ENCODE assay signal across 10 cellular contexts in genomic region chr3:158789592-158789991, GRCh38. TPM values are rescaled to one million over a fixed set of nuclear protein-coding genes. Genes with fewer than 3 reads are reported as not detected.
DNase-seq lines count a peak whose midpoint lies in the region; ATAC-seq, FAIRE-seq and TF ChIP-seq lines count a peak whose summit lies in the region.
"Had no signal": no experiment of that assay in that cellular context is flagged by ENCODE, and none has a peak within 500 bp of the region (broad histone marks: within the 10 kb centered on the region; RNA-seq: fewer than 3 reads in every experiment).

No MANE protein-coding gene starts in this region.

- WGBS in H1 (ENCODE audit: extremely low coverage in 1 of 2, insufficient coverage in 1 of 2, insufficient read length in 1 of 2, insufficient replicate concordance in 2 of 2, low coverage in 1 of 2, low lambda C conversion rate in 2 of 2, missing lambda C conversion rate in 1 of 2), 2 experiments, result 100% methylated on average over 1 of the region's 1 CpG; no CpG with 5 or more reads in 1 of the 2 experiments
- 83 to 100% (median 86%) methylated on average over 1 of the region's 1 CpG for WGBS in small intestine, 3 donors

- TF ChIP-seq POLR2A in H1 (IDR thresholded peaks at IDR 0.05; ENCODE audit: control extremely low read depth in 1 of 2, low read depth in 2 of 2, low read length in 2 of 2), result no peak

- no peaks in the 10 kb centered on the region for H4K20me1 ChIP-seq in H1 (replicated peaks in 1 of 2; ENCODE audit: control insufficient read depth in 1 of 2, insufficient read depth in 2 of 2, low read length in 2 of 2)

- no peak for TF ChIP-seq EP300 in H1 (IDR thresholded peaks at IDR 0.05; ENCODE audit: borderline replicate concordance in 1 of 2, low read depth in 2 of 2, low read length in 2 of 2)

- no peaks in the 10 kb centered on the region for H3K23me2 ChIP-seq in H1 (ENCODE audit: low read depth, low read length)

- no peak overlapping the region for H3K23ac ChIP-seq in H1 (ENCODE audit: insufficient read length)

- no peak overlapping the region for H4K5ac ChIP-seq in H1 (ENCODE audit: insufficient read length, low read depth, low read length)

- H3K4me3 ChIP-seq in H1 (ENCODE audit: extremely low read depth in 1 of 4, insufficient read depth in 2 of 4, low read depth in 3 of 4, low read length in 4 of 4) (no peak overlapping the region), small intestine (ENCODE audit: low read depth in 1 of 2, low read length in 2 of 2) (no peak overlapping the region)
- H3K4me3 ChIP-seq: SJSA1 had no signal

- H3K4me1 ChIP-seq in H1 (replicated peaks in 1 of 4; ENCODE audit: control insufficient read depth in 3 of 4, insufficient read depth in 4 of 4, low read length in 3 of 4) (no peaks in the 10 kb centered on the region), small intestine (ENCODE audit: control insufficient read depth in 2 of 2, insufficient read depth in 1 of 2, low read depth in 1 of 2, low read length in 1 of 2) (no peaks in the 10 kb centered on the region)

- TF ChIP-seq RAD21 in H1 (IDR thresholded peaks at IDR 0.05 in 1 of 2, conservative IDR thresholded peaks at IDR 0.05 in 1 of 2; ENCODE audit: low read depth in 2 of 2, low read length in 2 of 2), result peak; percentile 49 to 60; a peak in 3 of 4 replicates

- POLR2A ChIA-PET in H1 (lab: Charles Lee; ENCODE audit: partially characterized antibody), result interaction anchor here (0.7 kb wide), 1 partner anchor 218 kb away, joined by 4 read pairs; no protein-coding TSS in a partner anchor

- H4K91ac ChIP-seq in H1 (replicated peaks; ENCODE audit: insufficient read length, low read length), result no peak overlapping the region

- no peak overlapping the region for H2AFZ ChIP-seq in H1 (ENCODE audit: low read length)

- no peak overlapping the region for H3K9ac ChIP-seq in H1 (replicated peaks in 1 of 4; ENCODE audit: extremely low read depth in 1 of 4, low read depth in 3 of 4, low read length in 3 of 4)

- H3K36me3 ChIP-seq in H1 (ENCODE audit: control insufficient read depth in 2 of 4, insufficient read depth in 4 of 4, low read length in 3 of 4) (no peaks in the 10 kb centered on the region), small intestine (ENCODE audit: control insufficient read depth in 2 of 2, insufficient read depth in 2 of 2, low read length in 2 of 2) (no peaks in the 10 kb centered on the region)
- H3K36me3 ChIP-seq: SJSA1 had no signal

- no peaks in the 10 kb centered on the region for H3K79me1 ChIP-seq in H1 (ENCODE audit: low read depth, low read length)

- no peaks in the 10 kb centered on the region for H3K79me2 ChIP-seq in H1 (ENCODE audit: control insufficient read depth in 1 of 2, insufficient read depth in 2 of 2, low read length in 2 of 2)

- no peak overlapping the region for H3K14ac ChIP-seq in H1 (ENCODE audit: insufficient read length)

- H3K18ac ChIP-seq in H1 (ENCODE audit: extremely low read depth, low read length), result no peak overlapping the region

- no peak overlapping the region for H4K8ac ChIP-seq in H1 (ENCODE audit: extremely low read depth, insufficient read depth, low read length)

- H2BK15ac ChIP-seq in H1 (ENCODE audit: low read length), result no peak overlapping the region

- H3K4me2 ChIP-seq in H1 (ENCODE audit: insufficient read depth in 1 of 2, low read depth in 2 of 2, low read length in 2 of 2), result no peak overlapping the region

- DNase-seq in NCI-H748 (lab: John Stamatoyannopoulos, UW; ENCODE audit: unreplicated experiment), result peak; percentile 0
- DNase-seq in NCI-H748 treated with DMSO at 0.1 percent for 48 hours (lab: John Stamatoyannopoulos, UW), result no peak
- peak; percentile 38 for DNase-seq in NCI-H446 treated with DMSO at 0.1 percent for 48 hours (lab: John Stamatoyannopoulos, UW)
- DNase-seq in H1 (ENCODE audit: low read depth in 1 of 2, low spot score in 2 of 2), result no peak
- peak; percentile 7 for DNase-seq in small intestine
- DNase-seq in NCI-H146 treated with DMSO at 0.1 percent for 48 hours (lab: John Stamatoyannopoulos, UW; ENCODE audit: unreplicated experiment), result no peak

- H3K27ac ChIP-seq in H1 (ENCODE audit: low read depth, low read length), result no peak overlapping the region
- no peak overlapping the region for H3K27ac ChIP-seq in small intestine (ENCODE audit: low read depth in 1 of 2, low read length in 1 of 2)
- H3K27ac ChIP-seq: SJSA1 had no signal

- no peaks in the 10 kb centered on the region for H3K27me3 ChIP-seq in H1 (replicated peaks in 1 of 4; ENCODE audit: control insufficient read depth in 3 of 4, extremely low read depth in 1 of 4, insufficient read depth in 3 of 4, low read length in 3 of 4)
- H3K27me3 ChIP-seq in small intestine (ENCODE audit: control insufficient read depth in 2 of 2, insufficient read depth in 2 of 2, low read length in 2 of 2), result no peaks in the 10 kb centered on the region
- H3K27me3 ChIP-seq: SJSA1 had no signal

- ATAC-seq in HG03159 (IDR thresholded peaks at IDR 0.05; ENCODE audit: unreplicated experiment) (no peak), HG03135 (IDR thresholded peaks at IDR 0.05; ENCODE audit: unreplicated experiment) (no peak)

- H2BK20ac ChIP-seq in H1 (ENCODE audit: low read length), result no peak overlapping the region

- FAIRE-seq in H1 (lab: Jason Lieb, UNC), result no peak
- no peak for FAIRE-seq in small intestine (lab: Jason Lieb, UNC)

- no peak overlapping the region for H2BK120ac ChIP-seq in H1 (replicated peaks; ENCODE audit: low read depth, low read length)

- H3K56ac ChIP-seq in H1 (replicated peaks; ENCODE audit: insufficient read length, low read depth, low read length), result no peak overlapping the region

- no peak overlapping the region for H2BK12ac ChIP-seq in H1 (ENCODE audit: low read depth, low read length)

- TF ChIP-seq CTCF in H1 (IDR thresholded peaks at IDR 0.05; ENCODE audit: control extremely low read depth in 1 of 3, insufficient read depth in 1 of 3, low read depth in 1 of 3, low read length in 3 of 3), result peak in 1 of 3 experiments; percentile 29; a peak in 1 of 4 replicates

- H3K9me3 ChIP-seq in H1 (ENCODE audit: insufficient read depth in 2 of 2, low read depth in 1 of 2, low read length in 1 of 2) (no peaks in the 10 kb centered on the region), small intestine (ENCODE audit: control insufficient read depth, low read depth) (no peaks in the 10 kb centered on the region)
- H3K9me3 ChIP-seq: SJSA1 had no signal

- H2BK5ac ChIP-seq in H1 (ENCODE audit: low read depth, low read length), result no peak overlapping the region

- CTCF ChIA-PET in H1 (lab: Charles Lee; ENCODE audit: partially characterized antibody), result interaction anchor here (0.7 to 5.5 kb wide), 26 partner anchors 9 to 250 kb away, joined by 3 to 110 read pairs (median 4); partner anchors contain the start of genes LXN, MFSD1 and RARRES1

- no peak overlapping the region for H2AK5ac ChIP-seq in H1 (ENCODE audit: low read depth, low read length)

- H3K4ac ChIP-seq in H1 (replicated peaks; ENCODE audit: insufficient read length, low read depth, low read length), result no peak overlapping the region

TF ChIP-seq in H1, 55 proteins besides CTCF, POLR2A, EP300 and RAD21:
- TF ChIP-seq EGR1 (IDR thresholded peaks at IDR 0.05; ENCODE audit: borderline replicate concordance, low read depth, low read length) (no peak), SIRT6 (IDR thresholded peaks at IDR 0.05; ENCODE audit: low read length) (no peak), TBP (IDR thresholded peaks at IDR 0.05; ENCODE audit: low read depth, low read length) (no peak), NRF1 (IDR thresholded peaks at IDR 0.05; ENCODE audit: low read depth, low read length) (no peak), PHF8 (conservative IDR thresholded peaks at IDR 0.05; ENCODE audit: low read depth, low read length) (no peak), YY1 (IDR thresholded peaks at IDR 0.05; ENCODE audit: low read depth, low read length) (no peak), ASH2L (IDR thresholded peaks at IDR 0.05; ENCODE audit: low read length) (no peak), SUZ12 (IDR thresholded peaks at IDR 0.05; ENCODE audit: low read length) (no peak)

RNA-seq across cellular contexts. Expression of gene MFSD1, which starts 12.3 kb away (rescaled TPM):
- total RNA-seq in H1 (2021; fragmentation: NEBNext Ultra II Directional; extraction: Animal tissue kit (Norgen Biotek cat#: 25700)), result 9.3 and 11.0 TPM in 2 replicates
- polyA plus RNA-seq in H1 (2011; rRNA removed) (7.1 and 11.5 TPM in 2 replicates), small intestine (10 to 100 TPM; 18.6 to 44.6 (median 21.6) TPM)
- polyA plus RNA-seq in H1 (2011; cell fraction: cytosol; rRNA removed), result 7.5 TPM
- polyA plus RNA-seq in H1 (2011; cell fraction: nucleus; rRNA removed), result 3.6 TPM
- 6.0 to 9.2 TPM (median 7.4 TPM) in 4 replicates for polyA plus RNA-seq in H1 (2012, experiment 1 of 2)
- polyA plus RNA-seq in H1 (2012, experiment 2 of 2), result 1.8 TPM
- polyA plus RNA-seq in H1 (2013, experiment 1 of 2), result 8.2 TPM
- 8.2 TPM for polyA plus RNA-seq in H1 (2013, experiment 2 of 2)
- 15.3 and 17.3 TPM in 2 replicates for polyA minus RNA-seq in H1 (2011; rRNA and poly(A)+ RNA removed)
- polyA minus RNA-seq in H1 (2011; cell fraction: cytosol; rRNA and poly(A)+ RNA removed), result 5.7 TPM
- polyA minus RNA-seq in H1 (2011; cell fraction: nucleus; rRNA and poly(A)+ RNA removed), result 18.6 TPM

RNA-seq across cellular contexts. Expression of gene RARRES1, which starts 57.3 kb away (rescaled TPM):
- 0.71 TPM in 1 of 2 replicates, not detected in the other for total RNA-seq in H1 (2021; fragmentation: NEBNext Ultra II Directional; extraction: Animal tissue kit (Norgen Biotek cat#: 25700))
- 0.09 and 0.26 TPM in 2 replicates for polyA plus RNA-seq in H1 (2011; rRNA removed)
- 0.10 TPM for polyA plus RNA-seq in H1 (2011; cell fraction: cytosol; rRNA removed)
- 0.20 TPM for polyA plus RNA-seq in H1 (2011; cell fraction: nucleus; rRNA removed)
- polyA plus RNA-seq in H1 (2012, experiment 1 of 2), result 0.20 to 1.3 TPM (median 0.48 TPM) in 3 of 4 replicates, not detected in the other
- not detected for polyA plus RNA-seq in H1 (2012, experiment 2 of 2)
- 0.26 TPM for polyA plus RNA-seq in H1 (2013, experiment 1 of 2)
- polyA plus RNA-seq in H1 (2013, experiment 2 of 2), result 0.15 TPM
- not detected in 2 replicates for polyA minus RNA-seq in H1 (2011; rRNA and poly(A)+ RNA removed)
- polyA minus RNA-seq in H1 (2011; cell fraction: cytosol; rRNA and poly(A)+ RNA removed), result not detected
- not detected for polyA minus RNA-seq in H1 (2011; cell fraction: nucleus; rRNA and poly(A)+ RNA removed)
- 10 to 100 TPM in 1 of 3 donors, 1 to 10 TPM in 1, under 1 TPM in 1; 0.89 to 32.5 (median 1.4) TPM for polyA plus RNA-seq in small intestine
- total RNA-seq: CD4-positive, CD25-positive, alpha-beta regulatory T cell had no signal
- polyA plus RNA-seq: CD4-positive, CD25-positive, alpha-beta regulatory T cell had no signal

Comparison
In these comparisons a context has a peak if more than half of its experiments do, and no peak if none do; other contexts are left out.
1. DNase-seq: peak in NCI-H748 (single experiment), NCI-H446 treated with DMSO at 0.1 percent for 48 hours (single experiment) and small intestine (single experiment); none in NCI-H748 treated with DMSO at 0.1 percent for 48 hours (single experiment), H1 (0 of 2) and NCI-H146 treated with DMSO at 0.1 percent for 48 hours (single experiment).